ENCODE assay signal across 8 cellular contexts in the genomic region with DNA sequence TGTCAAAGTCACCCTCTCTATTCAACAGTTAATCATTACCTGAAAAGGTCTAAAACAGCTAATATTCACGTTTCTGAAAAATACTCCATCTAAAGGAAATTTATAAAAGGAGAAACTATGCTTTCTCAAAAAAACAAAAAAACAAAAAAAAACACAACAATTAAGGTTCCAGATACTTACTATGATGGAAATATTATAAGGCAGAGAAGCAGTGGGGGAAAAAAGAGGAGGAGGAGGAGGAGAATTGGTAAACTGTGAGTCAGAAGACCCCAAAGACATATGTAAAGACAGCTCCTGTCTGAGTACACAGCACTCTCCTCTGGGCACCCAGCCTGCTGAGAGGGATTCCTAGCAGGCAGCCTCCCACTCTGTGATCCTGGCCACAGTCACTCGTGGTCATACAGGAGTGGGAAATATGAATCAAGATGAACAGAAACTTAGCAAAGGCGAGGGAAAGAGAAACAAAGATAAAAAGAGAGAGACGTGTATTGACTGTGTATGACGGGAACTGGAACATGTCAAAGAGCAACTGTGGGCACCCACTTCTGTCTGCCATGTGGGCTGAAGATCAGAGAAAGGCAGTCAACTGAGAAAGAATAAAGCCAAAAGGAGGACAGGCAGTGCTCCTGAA. TPM values are rescaled to one million over a fixed set of nuclear protein-coding genes. Genes with fewer than 3 reads are reported as not detected.
DNase-seq lines count a peak whose midpoint lies in the region; ATAC-seq and TF ChIP-seq lines count a peak whose summit lies in the region.

No MANE protein-coding gene starts in this region.

- H3K4me1 ChIP-seq in tibial artery (peaks cover 0 to 3% (median 0%) of the 10 kb centered on the region in 4 donors), SJCRH30 (no peaks in the 10 kb centered on the region)

- no peak for DNase-seq in activated naive CD8-positive, alpha-beta T cell treated with anti-CD3 and anti-CD28 coated beads, Interleukin-2, amount 10 ng/mL, durations not matched to agents 7 days and 5 days
- DNase-seq in stimulated activated CD8-positive, alpha-beta memory T cell treated with anti-CD3 and anti-CD28 coated beads, Interleukin-2, amount 100 ng/mL, for 48 hours (ENCODE audit: low read depth in 2 of 2), result peak; percentile 11 to 23
- DNase-seq in DMS 273 treated with DMSO at 0.1 percent for 48 hours (lab: John Stamatoyannopoulos, UW), result no peak
- DNase-seq in tibial artery, result no peak
- DNase-seq in SJCRH30, result no peak

- peaks cover 21% of the 10 kb centered on the region for H3K4me1 Mint-ChIP-seq in activated naive CD8-positive, alpha-beta T cell treated with anti-CD3 and anti-CD28 coated beads, Interleukin-2, amount 10 ng/mL, durations not matched to agents 7 days and 5 days

- peaks cover 17% of the 10 kb centered on the region for H3K36me3 Mint-ChIP-seq in activated naive CD8-positive, alpha-beta T cell treated with anti-CD3 and anti-CD28 coated beads, Interleukin-2, amount 10 ng/mL, durations not matched to agents 7 days and 5 days

- H3K9me3 ChIP-seq in tibial artery (no peaks in the 10 kb centered on the region), SJCRH30 (replicated peaks) (no peaks in the 10 kb centered on the region)

- peak overlapping the region; percentile 79 for H3K4me3 Mint-ChIP-seq in activated naive CD8-positive, alpha-beta T cell treated with anti-CD3 and anti-CD28 coated beads, Interleukin-2, amount 10 ng/mL, durations not matched to agents 7 days and 5 days

- no peak overlapping the region for H3K27ac ChIP-seq in tibial artery
- no peak overlapping the region for H3K27ac ChIP-seq in SJCRH30

- H3K27me3 ChIP-seq in tibial artery, result no peaks in the 10 kb centered on the region
- H3K27me3 ChIP-seq in SJCRH30, result no peaks in the 10 kb centered on the region

- intact Hi-C loops in tibial artery (cut with DNase I; ENCODE audit: low total_unique reads), result no loop called here

- POLR2A ChIA-PET in activated naive CD8-positive, alpha-beta T cell treated with anti-CD3 and anti-CD28 coated beads, Interleukin-2, amount 10 ng/mL, durations not matched to agents 7 days and 5 days (lab: Charles Lee), result no interaction called here

- TF ChIP-seq CTCF in tibial artery (IDR thresholded peaks at IDR 0.05), result no peak

- no peak overlapping the region for H3K4me3 ChIP-seq in tibial artery
- no peak overlapping the region for H3K4me3 ChIP-seq in SJCRH30

- no peaks in the 10 kb centered on the region for H3K9me3 Mint-ChIP-seq in activated naive CD8-positive, alpha-beta T cell treated with anti-CD3 and anti-CD28 coated beads, Interleukin-2, amount 10 ng/mL, durations not matched to agents 7 days and 5 days

- H3K27me3 Mint-ChIP-seq in activated naive CD8-positive, alpha-beta T cell treated with anti-CD3 and anti-CD28 coated beads, Interleukin-2, amount 10 ng/mL, durations not matched to agents 7 days and 5 days, result no peaks in the 10 kb centered on the region

- ATAC-seq in GM19395 (IDR thresholded peaks at IDR 0.05; ENCODE audit: unreplicated experiment) (peak; percentile 81), HG03196 (IDR thresholded peaks at IDR 0.05; ENCODE audit: unreplicated experiment) (peak; percentile 78), HG03469 (IDR thresholded peaks at IDR 0.05; ENCODE audit: unreplicated experiment) (no peak)
- peak; percentile 74 for ATAC-seq in activated naive CD8-positive, alpha-beta T cell treated with anti-CD3 and anti-CD28 coated beads, Interleukin-2, amount 10 ng/mL, durations not matched to agents 7 days and 5 days (ENCODE audit: low read depth)

- H3K36me3 ChIP-seq in tibial artery (no peaks in the 10 kb centered on the region), SJCRH30 (no peaks in the 10 kb centered on the region)

- peak overlapping the region; percentile 81 for H3K27ac Mint-ChIP-seq in activated naive CD8-positive, alpha-beta T cell treated with anti-CD3 and anti-CD28 coated beads, Interleukin-2, amount 10 ng/mL, durations not matched to agents 7 days and 5 days

RNA-seq across cellular contexts. Expression of a gene that starts 12.5 kb away (rescaled TPM):
- total RNA-seq in activated naive CD8-positive, alpha-beta T cell treated with anti-CD3 and anti-CD28 coated beads, Interleukin-2, amount 10 ng/mL, durations not matched to agents 7 days and 5 days, result 10 to 100 TPM; 12.2 to 14.3 TPM
- 25.1 and 27.2 TPM in 2 replicates for total RNA-seq in SJCRH30 (2014; rRNA removed; shearing (Covaris generic))

RNA-seq across cellular contexts. Expression of a gene that starts 40.3 kb away (rescaled TPM):
- total RNA-seq in activated naive CD8-positive, alpha-beta T cell treated with anti-CD3 and anti-CD28 coated beads, Interleukin-2, amount 10 ng/mL, durations not matched to agents 7 days and 5 days, result 100 to 1,000 TPM; 194 to 199 TPM
- 312 and 350 TPM in 2 replicates for total RNA-seq in SJCRH30 (2014; rRNA removed; shearing (Covaris generic))

Comparison
In these comparisons a context has a peak if more than half of its experiments do, and no peak if none do; other contexts are left out.
1. DNase-seq: peak in stimulated activated CD8-positive, alpha-beta memory T cell treated with anti-CD3 and anti-CD28 coated beads, Interleukin-2, amount 100 ng/mL, for 48 hours (2 of 2); none in activated naive CD8-positive, alpha-beta T cell treated with anti-CD3 and anti-CD28 coated beads, Interleukin-2, amount 10 ng/mL, durations not matched to agents 7 days and 5 days (single experiment), DMS 273 treated with DMSO at 0.1 percent for 48 hours (single experiment), tibial artery (0 of 2) and SJCRH30 (0 of 2).